Comparison of ENCODE assay signal across 9 cellular contexts in the genomic region with DNA sequence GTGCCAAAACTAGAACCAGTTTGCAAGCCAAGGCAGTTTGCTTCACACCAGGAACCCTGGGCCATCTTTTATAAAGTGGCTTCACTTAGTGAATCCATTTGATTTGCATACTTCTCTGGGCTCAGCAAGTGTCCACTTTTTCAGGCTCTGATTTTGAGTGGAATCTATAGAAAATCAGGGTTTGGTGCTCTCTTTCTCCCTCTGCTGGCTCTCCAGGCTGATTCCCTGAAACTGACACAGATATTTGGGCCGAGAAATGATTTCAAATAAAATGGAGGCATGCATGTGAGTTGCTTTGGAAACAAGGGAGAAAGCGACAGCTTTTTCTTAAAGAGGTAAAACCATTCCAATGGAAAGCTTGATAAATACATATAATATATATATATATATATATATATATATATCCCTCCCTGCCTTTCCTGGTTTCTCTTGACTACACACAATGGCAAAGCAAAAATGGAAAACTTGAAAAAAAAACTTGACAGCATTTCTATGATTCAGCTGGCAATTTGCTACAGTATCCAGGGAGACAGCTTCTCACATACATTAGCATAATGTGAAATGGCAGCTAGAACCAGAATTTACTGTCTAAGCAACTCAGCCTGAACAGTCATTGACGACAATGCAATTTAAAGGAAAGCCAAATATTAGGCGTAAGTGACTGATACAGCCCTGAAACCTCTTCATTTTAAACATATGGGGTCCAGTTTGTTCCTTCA.
DNase-seq lines count a peak whose midpoint lies in the region; ATAC-seq and TF ChIP-seq lines count a peak whose summit lies in the region.
"Had no signal": no experiment of that assay in that cellular context is flagged by ENCODE, and none has a peak within 500 bp of the region (broad histone marks: within the 10 kb centered on the region; RNA-seq: fewer than 3 reads in every experiment).

No MANE protein-coding gene starts in this region.

- H3K4me1 ChIP-seq in HCT116 (ENCODE audit: control insufficient read depth in 1 of 2, insufficient read depth in 2 of 2, low read length in 2 of 2) (no peaks in the 10 kb centered on the region), tibial artery (no peaks in the 10 kb centered on the region)

- H3K4me3 Mint-ChIP-seq in activated T-cell treated with anti-CD3 and anti-CD28 coated beads, Interleukin-2, amount 50 U/mL, for 72 hours, result no peak overlapping the region

- H3K79me2 ChIP-seq in HCT116 (ENCODE audit: insufficient read depth, low read length), result no peaks in the 10 kb centered on the region

- CTCF ChIA-PET in HCT116 (lab: Charles Lee), result no interaction called here

- H3K4me2 ChIP-seq in HCT116 (ENCODE audit: low read length), result no peak overlapping the region

- POLR2A ChIA-PET in HCT116 (lab: Charles Lee), result no interaction called here

- peak; percentile 5 to 42 (median 37); a peak in 4 of 6 replicates for TF ChIP-seq CTCF in HCT116 (IDR thresholded peaks at IDR 0.05 in 2 of 3, conservative IDR thresholded peaks at IDR 0.05 in 1 of 3; ENCODE audit: borderline replicate concordance in 1 of 3, insufficient read depth in 1 of 3, low read depth in 2 of 3, low read length in 2 of 3)
- peak; percentile 3 for TF ChIP-seq CTCF in foreskin fibroblast (IDR thresholded peaks at IDR 0.05; ENCODE audit: low read depth, low read length)
- TF ChIP-seq CTCF in tibial artery (IDR thresholded peaks at IDR 0.05), result no peak

- BruUV-seq in HCT116 (replicated peaks; lab: Mats Ljungman, UMichigan), result no TSS peak

- H3K9me2 ChIP-seq in HCT116 (ENCODE audit: insufficient read depth), result no peaks in the 10 kb centered on the region

- H3K27ac Mint-ChIP-seq in activated T-cell treated with anti-CD3 and anti-CD28 coated beads, Interleukin-2, amount 50 U/mL, for 72 hours, result no peak overlapping the region

- in situ Hi-C loops in SK-MEL-5 (cut with HindIII; ENCODE audit: low pct_unique_long_range_greater_than_20kb, low sequenced_read_pairs), result no loop called here

- H2AFZ ChIP-seq in HCT116 (ENCODE audit: low read depth, low read length, poor library complexity, severe bottlenecking), result no peak overlapping the region

- H3K36me3 Mint-ChIP-seq in activated T-cell treated with anti-CD3 and anti-CD28 coated beads, Interleukin-2, amount 50 U/mL, for 72 hours (ENCODE audit: insufficient read depth in 2 of 2), result peaks cover 4 to 5% of the 10 kb centered on the region in 2 donors

- DNase-seq in HCT116 (ENCODE audit: low read depth, low spot score), result no peak
- peak; percentile 64 for DNase-seq in SK-MEL-5 (ENCODE audit: low read depth, low spot score)
- peak in 1 of 2 donors; percentile 2 for DNase-seq in foreskin fibroblast
- peak; percentile 41 for DNase-seq in retina
- DNase-seq in activated T-cell treated with anti-CD3 and anti-CD28 coated beads, Interleukin-2, amount 50 U/mL, for 72 hours, result no peak
- DNase-seq in tibial artery, result no peak
- DNase-seq: activated CD8-positive, alpha-beta memory T cell treated with anti-CD3 and anti-CD28 coated beads, Interleukin-2, amount 50 U/mL, for 48 hours; aorta had no signal

- H3K9ac ChIP-seq in HCT116 (ENCODE audit: low read length), result no peak overlapping the region

- H3K4me3 ChIP-seq in HCT116 (replicated peaks in 1 of 2; ENCODE audit: low read depth in 1 of 2, low read length in 2 of 2) (no peak overlapping the region), foreskin fibroblast (ENCODE audit: low read depth in 1 of 2, low read length in 2 of 2) (no peak overlapping the region), tibial artery (no peak overlapping the region)

- H3K36me3 ChIP-seq in HCT116 (ENCODE audit: control insufficient read depth in 1 of 2, insufficient read depth in 2 of 2, low read length in 2 of 2), result no peaks in the 10 kb centered on the region
- H3K36me3 ChIP-seq in tibial artery, result no peaks in the 10 kb centered on the region

- H3K9me3 Mint-ChIP-seq in activated T-cell treated with anti-CD3 and anti-CD28 coated beads, Interleukin-2, amount 50 U/mL, for 72 hours, result peaks cover 8 to 13% of the 10 kb centered on the region in 2 donors

- no peak overlapping the region for H3K27ac ChIP-seq in HCT116 (ENCODE audit: low read depth, low read length)
- no peak overlapping the region for H3K27ac ChIP-seq in tibial artery

- no peaks in the 10 kb centered on the region for H4K20me1 ChIP-seq in HCT116 (ENCODE audit: insufficient read depth)

- H3K27me3 ChIP-seq in HCT116 (ENCODE audit: insufficient read depth, low read length), result peaks cover 13% of the 10 kb centered on the region
- H3K27me3 ChIP-seq in tibial artery, result no peaks in the 10 kb centered on the region

- ATAC-seq in HCT116, result no peak
- no peak for ATAC-seq in GM19328 (IDR thresholded peaks at IDR 0.05; ENCODE audit: unreplicated experiment)
- no peak for ATAC-seq in activated T-cell treated with anti-CD3 and anti-CD28 coated beads, Interleukin-2, amount 50 U/mL, for 72 hours (replicated peaks in 1 of 2)

- no peaks in the 10 kb centered on the region for H3K4me1 Mint-ChIP-seq in activated T-cell treated with anti-CD3 and anti-CD28 coated beads, Interleukin-2, amount 50 U/mL, for 72 hours (ENCODE audit: low read depth)

- no peak for TF ChIP-seq POLR2A in HCT116 (IDR thresholded peaks at IDR 0.05; ENCODE audit: borderline replicate concordance, extremely low read depth, insufficient read depth, insufficient read length)

- no peaks in the 10 kb centered on the region for H3K9me3 ChIP-seq in HCT116 (ENCODE audit: control insufficient read depth in 1 of 2, insufficient read depth in 1 of 2, low read depth in 1 of 2, low read length in 2 of 2)
- H3K9me3 ChIP-seq in tibial artery, result peaks cover 0 to 9% (median 5%) of the 10 kb centered on the region in 3 donors

- TF ChIP-seq RAD21 in HCT116 (IDR thresholded peaks at IDR 0.05; ENCODE audit: low read depth), result no peak; the same call in 1 of the 2 replicates

- RAD21 ChIA-PET in HCT116 (lab: Charles Lee; ENCODE audit: low non-redundant PET in 1 of 2, low total read pairs in 2 of 2, uncharacterized antibody in 2 of 2, unreplicated experiment in 2 of 2), result no interaction called here

- peaks cover 13% of the 10 kb centered on the region for H3K27me3 Mint-ChIP-seq in activated T-cell treated with anti-CD3 and anti-CD28 coated beads, Interleukin-2, amount 50 U/mL, for 72 hours (ENCODE audit: low read depth)

- intact Hi-C loops in HCT116 (cut with micrococcal nuclease) (loop anchor here (10.0 kb wide), 1 partner anchor 273 kb away; no protein-coding TSS in a partner anchor), tibial artery (cut with DNase I; ENCODE audit: low total_unique reads) (no loop called here)

TF ChIP-seq in HCT116, 20 proteins besides CTCF, POLR2A, EP300 and RAD21 (continues in another document):
- no peak for TF ChIP-seq TCF7L2 (IDR thresholded peaks at IDR 0.05; ENCODE audit: borderline replicate concordance, extremely low read depth, insufficient read depth, insufficient read length)
- no peak for TF ChIP-seq ZFX (IDR thresholded peaks at IDR 0.05)
- no peak for TF ChIP-seq SIN3A (IDR thresholded peaks at IDR 0.05; ENCODE audit: low read depth)
- TF ChIP-seq FOSL1 (IDR thresholded peaks at IDR 0.05; ENCODE audit: low read depth), result no peak
- TF ChIP-seq JUND (IDR thresholded peaks at IDR 0.05), result no peak
- TF ChIP-seq EZH2 (IDR thresholded peaks at IDR 0.05), result no peak
- TF ChIP-seq CEBPB (IDR thresholded peaks at IDR 0.05; ENCODE audit: low read depth), result no peak
- TF ChIP-seq POLR2AphosphoS5 (IDR thresholded peaks at IDR 0.05; ENCODE audit: low read depth, low read length), result no peak
- no peak for TF ChIP-seq MAX (IDR thresholded peaks at IDR 0.05)
- TF ChIP-seq SP1 (IDR thresholded peaks at IDR 0.05; ENCODE audit: low read depth), result no peak
- TF ChIP-seq, protein P1, sequence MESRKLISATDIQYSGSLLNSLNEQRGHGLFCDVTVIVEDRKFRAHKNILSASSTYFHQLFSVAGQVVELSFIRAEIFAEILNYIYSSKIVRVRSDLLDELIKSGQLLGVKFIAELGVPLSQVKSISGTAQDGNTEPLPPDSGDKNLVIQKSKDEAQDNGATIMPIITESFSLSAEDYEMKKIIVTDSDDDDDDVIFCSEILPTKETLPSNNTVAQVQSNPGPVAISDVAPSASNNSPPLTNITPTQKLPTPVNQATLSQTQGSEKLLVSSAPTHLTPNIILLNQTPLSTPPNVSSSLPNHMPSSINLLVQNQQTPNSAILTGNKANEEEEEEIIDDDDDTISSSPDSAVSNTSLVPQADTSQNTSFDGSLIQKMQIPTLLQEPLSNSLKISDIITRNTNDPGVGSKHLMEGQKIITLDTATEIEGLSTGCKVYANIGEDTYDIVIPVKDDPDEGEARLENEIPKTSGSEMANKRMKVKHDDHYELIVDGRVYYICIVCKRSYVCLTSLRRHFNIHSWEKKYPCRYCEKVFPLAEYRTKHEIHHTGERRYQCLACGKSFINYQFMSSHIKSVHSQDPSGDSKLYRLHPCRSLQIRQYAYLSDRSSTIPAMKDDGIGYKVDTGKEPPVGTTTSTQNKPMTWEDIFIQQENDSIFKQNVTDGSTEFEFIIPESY (IDR thresholded peaks at IDR 0.05; ENCODE audit: extremely low read depth, insufficient replicate concordance, low read length), result no peak
- TF ChIP-seq EGR1 (IDR thresholded peaks at IDR 0.05; ENCODE audit: low read depth), result no peak
- no peak for TF ChIP-seq EZH2phosphoT487 (IDR thresholded peaks at IDR 0.05; ENCODE audit: borderline replicate concordance)
- no peak for TF ChIP-seq ZNF274 (IDR thresholded peaks at IDR 0.05; ENCODE audit: low read depth, low read length)
- TF ChIP-seq ELF1 (IDR thresholded peaks at IDR 0.05; ENCODE audit: borderline replicate concordance, low read depth), result no peak
- no peak for TF ChIP-seq YY1 (IDR thresholded peaks at IDR 0.05; ENCODE audit: extremely low read depth, insufficient replicate concordance, low read depth, low read length)
- TF ChIP-seq CBX3 (IDR thresholded peaks at IDR 0.05; ENCODE audit: low read depth), result no peak

Comparison
In these comparisons a context has a peak if more than half of its experiments do, and no peak if none do; other contexts are left out.
1. DNase-seq: peak in SK-MEL-5 (single experiment) and retina (single experiment); none in HCT116 (single experiment), activated T-cell treated with anti-CD3 and anti-CD28 coated beads, Interleukin-2, amount 50 U/mL, for 72 hours (0 of 2) and tibial artery (0 of 2).
2. CTCF ChIP-seq: peak in HCT116 (3 of 3) and foreskin fibroblast (single experiment); none in tibial artery (0 of 2).